In the genomic region with DNA sequence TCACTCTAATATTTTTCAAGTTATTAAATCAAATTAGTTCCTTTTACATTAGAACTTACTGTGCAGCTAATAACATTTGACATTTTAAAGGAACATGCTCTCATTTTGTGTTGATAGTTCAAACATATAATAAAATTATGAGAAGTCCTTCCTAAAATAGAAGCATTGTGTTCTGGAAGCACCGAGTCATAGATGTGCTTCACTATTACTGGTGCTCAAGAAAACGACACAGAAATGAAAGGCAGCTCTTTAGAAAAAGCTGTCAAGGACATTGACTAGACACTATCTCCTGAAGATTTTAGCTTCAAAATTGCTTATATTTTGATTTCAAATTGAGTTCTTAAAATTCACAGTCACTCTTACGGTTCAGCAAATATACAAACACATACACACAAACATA, we compare ENCODE assay signal across 19 cellular contexts.
"Had no signal": no experiment of that assay in that cellular context is flagged by ENCODE, and none has a peak within 500 bp of the region (broad histone marks: within the 10 kb centered on the region; RNA-seq: fewer than 3 reads in every experiment).

No MANE protein-coding gene starts in this region.

- H3K9me3 ChIP-seq: sigmoid colon, testis had no signal

- ATAC-seq: left lobe of liver; natural killer cell; stimulated activated naive B cell treated with anti-CD40 and anti-IgM and Interleukin-4, amounts not matched to agents 10 μg/mL and 1 μg/mL and 100 μg/mL, for 72 hours had no signal

- DNase-seq: activated CD4-positive, CD25-positive, alpha-beta regulatory T cell treated with anti-CD3 and anti-CD28 coated beads, Interleukin-2, amount 50 U/mL, for 72 hours; activated CD8-positive, alpha-beta memory T cell treated with anti-CD3 and anti-CD28 coated beads, Interleukin-2, amount 50 U/mL, for 48 hours; activated effector memory CD4-positive, alpha-beta T cell treated with anti-CD3 and anti-CD28 coated beads, Interleukin-2, amount 50 U/mL, for 16 hours; activated naive CD4-positive, alpha-beta T cell treated with anti-CD3 and anti-CD28 coated beads, Interleukin-2, amount 10 ng/mL, durations not matched to agents 7 days and 5 days; activated T-cell treated with anti-CD3 and anti-CD28 coated beads, Interleukin-2, amount 50 U/mL, for 48 hours; amygdala; cortex of kidney; foreskin melanocyte; natural killer cell; retina; sigmoid colon; stimulated activated CD4-positive, alpha-beta T cell treated with anti-CD3 and anti-CD28 coated beads, Interleukin-2, amount 100 ng/mL, for 48 hours; stimulated activated CD8-positive, alpha-beta memory T cell treated with anti-CD3 and anti-CD28 coated beads, Interleukin-4, amount 100 ng/mL, for 48 hours; stimulated activated naive B cell treated with anti-CD40 and anti-IgM and Interleukin-4, amounts not matched to agents 10 μg/mL and 1 μg/mL and 100 μg/mL, for 72 hours; testis had no signal

- H3K27ac ChIP-seq: cardiac muscle cell, sigmoid colon, testis, VCaP had no signal

- H3K4me3 ChIP-seq: cardiac muscle cell, lung, sigmoid colon, testis had no signal

- H3K27me3 ChIP-seq: cardiac muscle cell, sigmoid colon, testis had no signal

- H3K36me3 ChIP-seq: cardiac muscle cell had no signal

- H3K4me1 ChIP-seq: sigmoid colon, testis had no signal
